1 cellular context compared by ENCODE assay signal in the genomic region with DNA sequence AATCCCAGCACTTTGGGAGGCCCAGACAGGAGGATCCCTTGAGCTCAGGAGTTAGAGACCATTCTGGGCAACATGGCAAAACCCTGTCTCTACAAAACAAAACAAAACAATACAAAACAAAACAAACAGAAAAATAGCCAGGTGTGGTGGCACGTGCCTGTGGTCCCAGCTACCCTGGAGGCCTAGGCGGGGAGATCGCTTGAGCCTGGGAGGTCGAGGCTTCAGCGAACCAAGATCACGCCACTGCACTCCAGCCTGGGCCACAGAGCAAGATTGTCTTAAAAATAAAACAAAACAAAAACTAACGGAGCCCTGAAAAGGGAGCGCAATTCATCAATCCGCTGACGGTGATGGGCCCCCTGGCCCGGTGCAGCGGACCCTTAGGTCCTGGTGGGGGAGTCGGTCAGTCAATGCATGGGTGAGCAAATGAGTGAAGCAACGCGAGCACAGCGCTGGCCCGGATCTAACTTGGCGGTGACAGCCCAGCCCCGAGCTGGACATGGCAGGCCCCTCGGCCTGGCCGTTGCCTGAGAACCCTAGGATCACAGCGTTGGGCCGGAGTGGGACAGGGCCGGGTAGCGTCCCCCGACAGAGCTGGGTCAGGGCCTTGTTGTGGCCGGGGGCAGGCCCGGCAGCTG.
TF ChIP-seq lines count a peak whose summit lies in the region.

No MANE protein-coding gene starts in this region.

TF ChIP-seq in HepG2, 621 proteins besides CTCF, POLR2A, EP300 and RAD21 (continued from another document and continues in another):
- TF ChIP-seq HES4 (CRISPR knock-in tag; IDR thresholded peaks at IDR 0.05; ENCODE audit: borderline replicate concordance) (0 out of 2 replicates have a peak, but pooled peaks have one; percentile 27), ZNF552 (CRISPR knock-in tag; IDR thresholded peaks at IDR 0.05; ENCODE audit: borderline replicate concordance) (no peak), ZNF333 (CRISPR knock-in tag; IDR thresholded peaks at IDR 0.05; ENCODE audit: borderline replicate concordance) (0 out of 2 replicates have a peak, but pooled peaks have one; percentile 30), TMF1 (CRISPR knock-in tag; IDR thresholded peaks at IDR 0.05; ENCODE audit: low read depth) (0 out of 2 replicates have a peak, but pooled peaks have one; percentile 58), ZNF121 (CRISPR knock-in tag; IDR thresholded peaks at IDR 0.05) (0 out of 2 replicates have a peak, but pooled peaks have one; percentile 42), ZNF460 (CRISPR knock-in tag; IDR thresholded peaks at IDR 0.05; ENCODE audit: borderline replicate concordance) (0 out of 2 replicates have a peak, but pooled peaks have one; percentile 21), MED8 (CRISPR knock-in tag; IDR thresholded peaks at IDR 0.05; ENCODE audit: insufficient replicate concordance) (no peak), ZBTB38 (CRISPR knock-in tag; IDR thresholded peaks at IDR 0.05) (peak; percentile 76; the same call in 1 of the 2 replicates), NR2F1 (CRISPR knock-in tag; IDR thresholded peaks at IDR 0.05) (no peak), POGZ (CRISPR knock-in tag; IDR thresholded peaks at IDR 0.05) (0 out of 2 replicates have a peak, but pooled peaks have one; percentile 23), ZNF563 (CRISPR knock-in tag; IDR thresholded peaks at IDR 0.05) (0 out of 2 replicates have a peak, but pooled peaks have one; percentile 68), ZFY (CRISPR knock-in tag; IDR thresholded peaks at IDR 0.05) (peak; percentile 83), ZMAT3 (CRISPR knock-in tag; conservative IDR thresholded peaks at IDR 0.05) (0 out of 2 replicates have a peak, but pooled peaks have one; percentile 19), PHF8 (CRISPR knock-in tag; IDR thresholded peaks at IDR 0.05) (peak; percentile 81), KDM2A (CRISPR knock-in tag; IDR thresholded peaks at IDR 0.05; ENCODE audit: borderline replicate concordance, low read depth) (no peak), DMAP1 (CRISPR knock-in tag; IDR thresholded peaks at IDR 0.05) (peak; percentile 17), ZNF792 (CRISPR knock-in tag; IDR thresholded peaks at IDR 0.05) (0 out of 2 replicates have a peak, but pooled peaks have one; percentile 1), ZNF441 (CRISPR knock-in tag; IDR thresholded peaks at IDR 0.05; ENCODE audit: borderline replicate concordance) (no peak), KLF11 (CRISPR knock-in tag; IDR thresholded peaks at IDR 0.05) (no peak)
- TF ChIP-seq, protein P1, sequence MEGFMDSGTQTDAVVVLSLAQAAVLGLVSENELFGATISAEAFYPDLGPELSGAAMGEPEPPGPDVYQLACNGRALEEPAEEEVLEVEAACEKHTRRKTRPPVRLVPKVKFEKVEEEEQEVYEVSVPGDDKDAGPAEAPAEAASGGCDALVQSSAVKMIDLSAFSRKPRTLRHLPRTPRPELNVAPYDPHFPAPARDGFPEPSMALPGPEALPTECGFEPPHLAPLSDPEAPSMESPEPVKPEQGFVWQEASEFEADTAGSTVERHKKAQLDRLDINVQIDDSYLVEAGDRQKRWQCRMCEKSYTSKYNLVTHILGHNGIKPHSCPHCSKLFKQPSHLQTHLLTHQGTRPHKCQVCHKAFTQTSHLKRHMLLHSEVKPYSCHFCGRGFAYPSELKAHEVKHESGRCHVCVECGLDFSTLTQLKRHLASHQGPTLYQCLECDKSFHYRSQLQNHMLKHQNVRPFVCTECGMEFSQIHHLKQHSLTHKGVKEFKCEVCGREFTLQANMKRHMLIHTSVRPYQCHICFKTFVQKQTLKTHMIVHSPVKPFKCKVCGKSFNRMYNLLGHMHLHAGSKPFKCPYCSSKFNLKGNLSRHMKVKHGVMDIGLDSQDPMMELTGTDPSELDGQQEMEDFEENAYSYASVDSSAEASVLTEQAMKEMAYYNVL (CRISPR knock-in tag; IDR thresholded peaks at IDR 0.05; ENCODE audit: borderline replicate concordance): peak; percentile 34; the same call in 1 of the 2 replicates
- TF ChIP-seq, protein P2, sequence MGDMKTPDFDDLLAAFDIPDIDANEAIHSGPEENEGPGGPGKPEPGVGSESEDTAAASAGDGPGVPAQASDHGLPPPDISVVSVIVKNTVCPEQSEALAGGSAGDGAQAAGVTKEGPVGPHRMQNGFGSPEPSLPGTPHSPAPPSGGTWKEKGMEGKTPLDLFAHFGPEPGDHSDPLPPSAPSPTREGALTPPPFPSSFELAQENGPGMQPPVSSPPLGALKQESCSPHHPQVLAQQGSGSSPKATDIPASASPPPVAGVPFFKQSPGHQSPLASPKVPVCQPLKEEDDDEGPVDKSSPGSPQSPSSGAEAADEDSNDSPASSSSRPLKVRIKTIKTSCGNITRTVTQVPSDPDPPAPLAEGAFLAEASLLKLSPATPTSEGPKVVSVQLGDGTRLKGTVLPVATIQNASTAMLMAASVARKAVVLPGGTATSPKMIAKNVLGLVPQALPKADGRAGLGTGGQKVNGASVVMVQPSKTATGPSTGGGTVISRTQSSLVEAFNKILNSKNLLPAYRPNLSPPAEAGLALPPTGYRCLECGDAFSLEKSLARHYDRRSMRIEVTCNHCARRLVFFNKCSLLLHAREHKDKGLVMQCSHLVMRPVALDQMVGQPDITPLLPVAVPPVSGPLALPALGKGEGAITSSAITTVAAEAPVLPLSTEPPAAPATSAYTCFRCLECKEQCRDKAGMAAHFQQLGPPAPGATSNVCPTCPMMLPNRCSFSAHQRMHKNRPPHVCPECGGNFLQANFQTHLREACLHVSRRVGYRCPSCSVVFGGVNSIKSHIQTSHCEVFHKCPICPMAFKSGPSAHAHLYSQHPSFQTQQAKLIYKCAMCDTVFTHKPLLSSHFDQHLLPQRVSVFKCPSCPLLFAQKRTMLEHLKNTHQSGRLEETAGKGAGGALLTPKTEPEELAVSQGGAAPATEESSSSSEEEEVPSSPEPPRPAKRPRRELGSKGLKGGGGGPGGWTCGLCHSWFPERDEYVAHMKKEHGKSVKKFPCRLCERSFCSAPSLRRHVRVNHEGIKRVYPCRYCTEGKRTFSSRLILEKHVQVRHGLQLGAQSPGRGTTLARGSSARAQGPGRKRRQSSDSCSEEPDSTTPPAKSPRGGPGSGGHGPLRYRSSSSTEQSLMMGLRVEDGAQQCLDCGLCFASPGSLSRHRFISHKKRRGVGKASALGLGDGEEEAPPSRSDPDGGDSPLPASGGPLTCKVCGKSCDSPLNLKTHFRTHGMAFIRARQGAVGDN (CRISPR knock-in tag; IDR thresholded peaks at IDR 0.05): peak; percentile 78; the same call in 1 of the 2 replicates
- TF ChIP-seq, protein P3, sequence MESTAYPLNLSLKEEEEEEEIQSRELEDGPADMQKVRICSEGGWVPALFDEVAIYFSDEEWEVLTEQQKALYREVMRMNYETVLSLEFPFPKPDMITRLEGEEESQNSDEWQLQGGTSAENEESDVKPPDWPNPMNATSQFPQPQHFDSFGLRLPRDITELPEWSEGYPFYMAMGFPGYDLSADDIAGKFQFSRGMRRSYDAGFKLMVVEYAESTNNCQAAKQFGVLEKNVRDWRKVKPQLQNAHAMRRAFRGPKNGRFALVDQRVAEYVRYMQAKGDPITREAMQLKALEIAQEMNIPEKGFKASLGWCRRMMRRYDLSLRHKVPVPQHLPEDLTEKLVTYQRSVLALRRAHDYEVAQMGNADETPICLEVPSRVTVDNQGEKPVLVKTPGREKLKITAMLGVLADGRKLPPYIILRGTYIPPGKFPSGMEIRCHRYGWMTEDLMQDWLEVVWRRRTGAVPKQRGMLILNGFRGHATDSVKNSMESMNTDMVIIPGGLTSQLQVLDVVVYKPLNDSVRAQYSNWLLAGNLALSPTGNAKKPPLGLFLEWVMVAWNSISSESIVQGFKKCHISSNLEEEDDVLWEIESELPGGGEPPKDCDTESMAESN (CRISPR knock-in tag; conservative IDR thresholded peaks at IDR 0.05): peak; percentile 48; the same call in 1 of the 2 replicates
- TF ChIP-seq, protein P4, sequence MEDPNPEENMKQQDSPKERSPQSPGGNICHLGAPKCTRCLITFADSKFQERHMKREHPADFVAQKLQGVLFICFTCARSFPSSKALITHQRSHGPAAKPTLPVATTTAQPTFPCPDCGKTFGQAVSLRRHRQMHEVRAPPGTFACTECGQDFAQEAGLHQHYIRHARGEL (CRISPR knock-in tag; IDR thresholded peaks at IDR 0.05): 0 out of 2 replicates have a peak, but pooled peaks have one; percentile 40
- TF ChIP-seq, protein P5, sequence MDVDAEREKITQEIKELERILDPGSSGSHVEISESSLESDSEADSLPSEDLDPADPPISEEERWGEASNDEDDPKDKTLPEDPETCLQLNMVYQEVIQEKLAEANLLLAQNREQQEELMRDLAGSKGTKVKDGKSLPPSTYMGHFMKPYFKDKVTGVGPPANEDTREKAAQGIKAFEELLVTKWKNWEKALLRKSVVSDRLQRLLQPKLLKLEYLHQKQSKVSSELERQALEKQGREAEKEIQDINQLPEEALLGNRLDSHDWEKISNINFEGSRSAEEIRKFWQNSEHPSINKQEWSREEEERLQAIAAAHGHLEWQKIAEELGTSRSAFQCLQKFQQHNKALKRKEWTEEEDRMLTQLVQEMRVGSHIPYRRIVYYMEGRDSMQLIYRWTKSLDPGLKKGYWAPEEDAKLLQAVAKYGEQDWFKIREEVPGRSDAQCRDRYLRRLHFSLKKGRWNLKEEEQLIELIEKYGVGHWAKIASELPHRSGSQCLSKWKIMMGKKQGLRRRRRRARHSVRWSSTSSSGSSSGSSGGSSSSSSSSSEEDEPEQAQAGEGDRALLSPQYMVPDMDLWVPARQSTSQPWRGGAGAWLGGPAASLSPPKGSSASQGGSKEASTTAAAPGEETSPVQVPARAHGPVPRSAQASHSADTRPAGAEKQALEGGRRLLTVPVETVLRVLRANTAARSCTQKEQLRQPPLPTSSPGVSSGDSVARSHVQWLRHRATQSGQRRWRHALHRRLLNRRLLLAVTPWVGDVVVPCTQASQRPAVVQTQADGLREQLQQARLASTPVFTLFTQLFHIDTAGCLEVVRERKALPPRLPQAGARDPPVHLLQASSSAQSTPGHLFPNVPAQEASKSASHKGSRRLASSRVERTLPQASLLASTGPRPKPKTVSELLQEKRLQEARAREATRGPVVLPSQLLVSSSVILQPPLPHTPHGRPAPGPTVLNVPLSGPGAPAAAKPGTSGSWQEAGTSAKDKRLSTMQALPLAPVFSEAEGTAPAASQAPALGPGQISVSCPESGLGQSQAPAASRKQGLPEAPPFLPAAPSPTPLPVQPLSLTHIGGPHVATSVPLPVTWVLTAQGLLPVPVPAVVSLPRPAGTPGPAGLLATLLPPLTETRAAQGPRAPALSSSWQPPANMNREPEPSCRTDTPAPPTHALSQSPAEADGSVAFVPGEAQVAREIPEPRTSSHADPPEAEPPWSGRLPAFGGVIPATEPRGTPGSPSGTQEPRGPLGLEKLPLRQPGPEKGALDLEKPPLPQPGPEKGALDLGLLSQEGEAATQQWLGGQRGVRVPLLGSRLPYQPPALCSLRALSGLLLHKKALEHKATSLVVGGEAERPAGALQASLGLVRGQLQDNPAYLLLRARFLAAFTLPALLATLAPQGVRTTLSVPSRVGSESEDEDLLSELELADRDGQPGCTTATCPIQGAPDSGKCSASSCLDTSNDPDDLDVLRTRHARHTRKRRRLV (CRISPR knock-in tag; IDR thresholded peaks at IDR 0.05): no peak
- TF ChIP-seq, protein P6, sequence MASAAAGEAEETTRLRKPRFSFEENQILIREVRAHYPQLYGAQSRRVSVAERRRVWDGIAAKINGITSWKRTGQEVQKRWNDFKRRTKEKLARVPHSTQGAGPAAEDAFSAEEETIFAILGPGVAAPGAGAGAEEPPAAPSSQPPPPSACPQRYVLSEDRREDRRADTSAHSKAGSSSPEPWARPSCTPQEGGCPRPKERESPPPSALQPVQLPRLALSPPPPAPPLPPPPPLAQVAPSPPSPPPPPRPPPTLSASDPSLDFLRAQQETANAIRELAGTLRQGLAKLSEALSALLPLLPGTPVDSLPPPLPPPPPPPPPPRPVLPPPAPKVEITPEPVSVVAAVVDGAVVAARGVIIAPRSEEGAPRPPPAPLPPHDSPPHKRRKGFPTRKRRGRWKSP (CRISPR knock-in tag; IDR thresholded peaks at IDR 0.05): 0 out of 2 replicates have a peak, but pooled peaks have one; percentile 4
- TF ChIP-seq, protein P7, sequence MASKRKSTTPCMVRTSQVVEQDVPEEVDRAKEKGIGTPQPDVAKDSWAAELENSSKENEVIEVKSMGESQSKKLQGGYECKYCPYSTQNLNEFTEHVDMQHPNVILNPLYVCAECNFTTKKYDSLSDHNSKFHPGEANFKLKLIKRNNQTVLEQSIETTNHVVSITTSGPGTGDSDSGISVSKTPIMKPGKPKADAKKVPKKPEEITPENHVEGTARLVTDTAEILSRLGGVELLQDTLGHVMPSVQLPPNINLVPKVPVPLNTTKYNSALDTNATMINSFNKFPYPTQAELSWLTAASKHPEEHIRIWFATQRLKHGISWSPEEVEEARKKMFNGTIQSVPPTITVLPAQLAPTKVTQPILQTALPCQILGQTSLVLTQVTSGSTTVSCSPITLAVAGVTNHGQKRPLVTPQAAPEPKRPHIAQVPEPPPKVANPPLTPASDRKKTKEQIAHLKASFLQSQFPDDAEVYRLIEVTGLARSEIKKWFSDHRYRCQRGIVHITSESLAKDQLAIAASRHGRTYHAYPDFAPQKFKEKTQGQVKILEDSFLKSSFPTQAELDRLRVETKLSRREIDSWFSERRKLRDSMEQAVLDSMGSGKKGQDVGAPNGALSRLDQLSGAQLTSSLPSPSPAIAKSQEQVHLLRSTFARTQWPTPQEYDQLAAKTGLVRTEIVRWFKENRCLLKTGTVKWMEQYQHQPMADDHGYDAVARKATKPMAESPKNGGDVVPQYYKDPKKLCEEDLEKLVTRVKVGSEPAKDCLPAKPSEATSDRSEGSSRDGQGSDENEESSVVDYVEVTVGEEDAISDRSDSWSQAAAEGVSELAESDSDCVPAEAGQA (IDR thresholded peaks at IDR 0.05; ENCODE audit: low read depth): no peak
- TF ChIP-seq, protein P7 (CRISPR knock-in tag; IDR thresholded peaks at IDR 0.05; ENCODE audit: borderline replicate concordance): peak; percentile 66; the same call in 1 of the 2 replicates
- TF ChIP-seq, protein P8, sequence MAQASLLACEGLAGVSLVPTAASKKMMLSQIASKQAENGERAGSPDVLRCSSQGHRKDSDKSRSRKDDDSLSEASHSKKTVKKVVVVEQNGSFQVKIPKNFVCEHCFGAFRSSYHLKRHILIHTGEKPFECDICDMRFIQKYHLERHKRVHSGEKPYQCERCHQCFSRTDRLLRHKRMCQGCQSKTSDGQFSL (CRISPR knock-in tag; IDR thresholded peaks at IDR 0.05): peak; percentile 18; the same call in 1 of the 2 replicates
